ENCODE assay signal across 29 cellular contexts in genomic region chr5:175107028-175107588, GRCh38.
"Had no signal": no experiment of that assay in that cellular context is flagged by ENCODE, and none has a peak within 500 bp of the region (broad histone marks: within the 10 kb centered on the region; RNA-seq: fewer than 3 reads in every experiment).

No MANE protein-coding gene starts in this region.

- H3K27ac Mint-ChIP-seq: dendritic cell treated with granulocyte-macrophage colony-stimulating factor and Interleukin-4, amounts not matched to agents 40 ng/mL and 50 ng/mL, for 4 days; endodermal cell; mesothelial cell of epicardium; naive B cell; natural killer cell treated with Interleukin-12 subunit alpha and Interleukin-12 subunit beta and Interleukin-15 and Interleukin-18, amount 100 ng/mL, for 72 hours; stimulated activated memory B cell treated with anti-CD40 and anti-IgM and Interleukin-4, amounts not matched to agents 10 μg/mL and 1 μg/mL and 100 μg/mL, for 72 hours; type B pancreatic cell had no signal

- DNase-seq: colonic mucosa; effector CD8-positive, alpha-beta T cell; endodermal cell; foreskin fibroblast; gastrocnemius medialis; head of caudate nucleus; mesenchymal stem cell; mucosa of descending colon; naive B cell; occipital lobe; ovary; posterior cingulate gyrus; psoas muscle; right cardiac atrium; sigmoid colon; stimulated activated CD4-positive, alpha-beta T cell treated with anti-CD3 and anti-CD28 coated beads, Interleukin-2, amount 100 ng/mL, for 24 hours; stimulated activated CD4-positive, alpha-beta T cell treated with anti-CD3 and anti-CD28 coated beads, Interleukin-4, amount 100 ng/mL, for 4 hours; stimulated activated naive CD8-positive, alpha-beta T cell treated with anti-CD3 and anti-CD28 coated beads, Interleukin-15, Interleukin-2, amounts not matched to agents 100 U/mL and 50 U/mL, for 24 hours; substantia nigra; testis; tibial artery had no signal

- H3K27ac ChIP-seq: colonic mucosa, epithelial cell of prostate, gastrocnemius medialis, ovary, psoas muscle, sigmoid colon, testis, tibial artery had no signal

- H3K4me1 Mint-ChIP-seq: naive B cell; stimulated activated memory B cell treated with anti-CD40 and anti-IgM and Interleukin-4, amounts not matched to agents 10 μg/mL and 1 μg/mL and 100 μg/mL, for 72 hours had no signal

- H3K4me3 ChIP-seq: colonic mucosa, gastrocnemius medialis, mucosa of descending colon, ovary, psoas muscle, sigmoid colon, testis, tibial artery had no signal

- H3K9me3 ChIP-seq: colonic mucosa, gastrocnemius medialis, ovary, testis, tibial artery had no signal

- H3K4me3 Mint-ChIP-seq: dendritic cell treated with granulocyte-macrophage colony-stimulating factor and Interleukin-4, amounts not matched to agents 40 ng/mL and 50 ng/mL, for 4 days; endodermal cell; mesothelial cell of epicardium; naive B cell; natural killer cell treated with Interleukin-12 subunit alpha and Interleukin-12 subunit beta and Interleukin-15 and Interleukin-18, amount 100 ng/mL, for 72 hours; stimulated activated memory B cell treated with anti-CD40 and anti-IgM and Interleukin-4, amounts not matched to agents 10 μg/mL and 1 μg/mL and 100 μg/mL, for 72 hours; type B pancreatic cell had no signal

- H3K36me3 ChIP-seq: colonic mucosa, gastrocnemius medialis, ovary, sigmoid colon, tibial artery had no signal

- FAIRE-seq: keratinocyte had no signal

- ATAC-seq: esophagus mucosa; gastrocnemius medialis; mucosa of descending colon; natural killer cell treated with Interleukin-12 subunit alpha and Interleukin-12 subunit beta and Interleukin-15 and Interleukin-18, amount 100 ng/mL, for 72 hours; psoas muscle; right cardiac atrium; stimulated activated naive CD8-positive, alpha-beta T cell treated with anti-CD3 and anti-CD28 coated beads, Interleukin-15, Interleukin-2, amounts not matched to agents 100 U/mL and 50 U/mL, for 24 hours had no signal

- H3K27me3 ChIP-seq: colonic mucosa, gastrocnemius medialis, ovary, sigmoid colon, testis, tibial artery had no signal

- H3K4me1 ChIP-seq: colonic mucosa, gastrocnemius medialis, psoas muscle, sigmoid colon, testis, tibial artery had no signal

- H3K27me3 Mint-ChIP-seq: stimulated activated memory B cell treated with anti-CD40 and anti-IgM and Interleukin-4, amounts not matched to agents 10 μg/mL and 1 μg/mL and 100 μg/mL, for 72 hours had no signal

- H3K36me3 Mint-ChIP-seq: mesothelial cell of epicardium; naive B cell; natural killer cell treated with Interleukin-12 subunit alpha and Interleukin-12 subunit beta and Interleukin-15 and Interleukin-18, amount 100 ng/mL, for 72 hours; stimulated activated memory B cell treated with anti-CD40 and anti-IgM and Interleukin-4, amounts not matched to agents 10 μg/mL and 1 μg/mL and 100 μg/mL, for 72 hours; type B pancreatic cell had no signal
